In genomic region chr21:42353623-42354022, GRCh38 we compare ENCODE assay signal across 25 cellular contexts. TPM values are rescaled to one million over a fixed set of nuclear protein-coding genes. Genes with fewer than 3 reads are reported as not detected.
"Had no signal": no experiment of that assay in that cellular context is flagged by ENCODE, and none has a peak within 500 bp of the region (broad histone marks: within the 10 kb centered on the region; RNA-seq: fewer than 3 reads in every experiment).

No MANE protein-coding gene starts in this region.

- H3K4me3 ChIP-seq: colonic mucosa, esophagus squamous epithelium, gastroesophageal sphincter, left ventricle myocardium inferior, lower lobe of right lung, pancreas, prostate gland, right lobe of liver, upper lobe of left lung, uterus had no signal

- H3K4me1 ChIP-seq: colonic mucosa, esophagus squamous epithelium, gastroesophageal sphincter, left ventricle myocardium inferior, lower lobe of right lung, pancreas, prostate gland, right lobe of liver, upper lobe of left lung, uterus had no signal

- ATAC-seq: gastroesophageal sphincter; left cardiac atrium; lower lobe of right lung; pancreas; right lobe of liver; stimulated activated naive B cell treated with anti-CD40 and anti-IgM and Interleukin-4, amounts not matched to agents 10 μg/mL and 1 μg/mL and 100 μg/mL, for 72 hours had no signal

- H3K36me3 ChIP-seq: colonic mucosa, esophagus squamous epithelium, gastroesophageal sphincter, left ventricle myocardium inferior, lower lobe of right lung, pancreas, prostate gland, right lobe of liver, upper lobe of left lung, uterus had no signal

- H3K27ac Mint-ChIP-seq: immature natural killer cell, memory B cell, nephron had no signal

- FAIRE-seq: keratinocyte, pancreas had no signal

- H3K9me3 ChIP-seq: colonic mucosa, lower lobe of right lung, pancreas, prostate gland, right lobe of liver, upper lobe of left lung had no signal

- H3K27ac ChIP-seq: colonic mucosa, esophagus squamous epithelium, gastroesophageal sphincter, left ventricle myocardium inferior, lower lobe of right lung, pancreas, prostate gland, right lobe of liver, upper lobe of left lung, uterus had no signal

- DNase-seq: colonic mucosa; dermis blood vessel endothelial cell; esophagus squamous epithelium; foreskin fibroblast; immature natural killer cell; left cardiac atrium; left ventricle myocardium inferior; lower lobe of right lung; naive B cell; occipital lobe; pancreas; right lobe of liver; stimulated activated CD4-positive, alpha-beta T cell treated with anti-CD3 and anti-CD28 coated beads, Interleukin-2, amount 100 ng/mL, for 24 hours; stimulated activated CD4-positive, alpha-beta T cell treated with anti-CD3 and anti-CD28 coated beads, Interleukin-4, amount 100 ng/mL, for 4 hours; stimulated activated naive B cell treated with anti-CD40 and anti-IgM and Interleukin-4, amounts not matched to agents 10 μg/mL and 1 μg/mL and 100 μg/mL, for 72 hours; upper lobe of left lung; uterus had no signal

- H3K27me3 ChIP-seq: colonic mucosa, pancreas, right lobe of liver, upper lobe of left lung, uterus had no signal

- H3K4me1 Mint-ChIP-seq: immature natural killer cell, naive B cell, nephron had no signal

- H3K4me3 Mint-ChIP-seq: immature natural killer cell; memory B cell; naive B cell; nephron; stimulated activated naive B cell treated with anti-CD40 and anti-IgM and Interleukin-4, amounts not matched to agents 10 μg/mL and 1 μg/mL and 100 μg/mL, for 72 hours had no signal

RNA-seq across cellular contexts. Expression of gene TFF2, which starts 2.8 kb away (rescaled TPM):
- total RNA-seq: dermis blood vessel endothelial cell, epithelial cell of proximal tubule, gastroesophageal sphincter, left cardiac atrium, left ventricle myocardium inferior, lower lobe of right lung, occipital lobe, prostate gland, renal cortical epithelial cell, skeletal muscle tissue, upper lobe of left lung, uterus had no signal
- polyA plus RNA-seq: immature natural killer cell, keratinocyte had no signal

RNA-seq across cellular contexts. Expression of gene TFF1, which starts 12.7 kb away (rescaled TPM):
- total RNA-seq: dermis blood vessel endothelial cell, epithelial cell of proximal tubule, esophagus squamous epithelium, gastroesophageal sphincter, left cardiac atrium, left ventricle myocardium inferior, lower lobe of right lung, occipital lobe, renal cortical epithelial cell, right lobe of liver, skeletal muscle tissue, uterus had no signal
- polyA plus RNA-seq: immature natural killer cell, keratinocyte had no signal

RNA-seq across cellular contexts. Expression of gene TFF3, which starts 38.4 kb away (rescaled TPM):
- total RNA-seq: occipital lobe had no signal
- polyA plus RNA-seq: immature natural killer cell, keratinocyte had no signal

RNA-seq across cellular contexts. Expression of gene TMPRSS3, which starts 42.2 kb away (rescaled TPM):
- total RNA-seq: dermis blood vessel endothelial cell, left ventricle myocardium inferior, occipital lobe, skeletal muscle tissue had no signal
- polyA plus RNA-seq: keratinocyte had no signal

RNA-seq across cellular contexts. Expression of gene UBASH3A, which starts 50.1 kb away (rescaled TPM):
- total RNA-seq: dermis blood vessel endothelial cell, epithelial cell of proximal tubule, left ventricle myocardium inferior, occipital lobe, renal cortical epithelial cell had no signal
- polyA plus RNA-seq: keratinocyte had no signal
